In the genomic region with DNA sequence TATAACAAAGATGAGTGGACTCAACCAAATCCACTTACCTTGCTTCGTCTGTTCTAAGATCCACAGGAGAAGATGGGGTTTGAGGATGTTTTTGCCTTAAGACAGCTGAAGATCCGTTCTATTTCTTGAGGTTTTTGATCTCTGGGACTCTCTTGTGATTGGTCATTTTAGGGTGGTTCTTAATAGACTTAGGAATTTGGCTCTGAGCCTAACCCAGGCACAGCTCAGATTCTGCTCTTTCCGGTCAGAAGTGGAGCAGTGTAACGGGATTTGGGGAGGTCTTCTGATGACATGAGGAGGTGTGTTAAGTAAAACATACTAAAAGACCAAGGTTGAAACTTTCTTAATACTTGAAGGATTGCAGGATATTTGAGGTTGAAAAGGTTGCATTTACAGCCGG, we compare ENCODE assay signal across 26 cellular contexts.
DNase-seq lines count a peak whose midpoint lies in the region; ATAC-seq, FAIRE-seq and TF ChIP-seq lines count a peak whose summit lies in the region.
"Had no signal": no experiment of that assay in that cellular context is flagged by ENCODE, and none has a peak within 500 bp of the region (broad histone marks: within the 10 kb centered on the region; RNA-seq: fewer than 3 reads in every experiment).

No MANE protein-coding gene starts in this region.

- no peak for FAIRE-seq in urothelium cell line (lab: Jason Lieb, UNC)
- FAIRE-seq: A204.1, G401.6 had no signal

- H3K27me3 ChIP-seq in GM23248 (replicated peaks; ENCODE audit: insufficient read depth) (no peaks in the 10 kb centered on the region), RWPE2 (ENCODE audit: insufficient read depth, poor library complexity, severe bottlenecking) (no peaks in the 10 kb centered on the region)
- H3K27me3 ChIP-seq: BLaER1, SJSA1 had no signal

- ATAC-seq in RWPE2 (ENCODE audit: low read depth) (peak; percentile 31; the same call in 2 of the 3 replicates), GM19324 (IDR thresholded peaks at IDR 0.05; ENCODE audit: low FRiP score, unreplicated experiment) (no peak), GM19455 (IDR thresholded peaks at IDR 0.05; ENCODE audit: unreplicated experiment) (no peak)
- ATAC-seq: HCT116, PC-3, Right ventricle myocardium inferior had no signal

- H3K4me3 ChIP-seq in GM23248 (no peak overlapping the region), RWPE2 (ENCODE audit: severe bottlenecking) (no peak overlapping the region), fibroblast of mammary gland (ENCODE audit: control insufficient read depth, low read depth, low read length) (no peak overlapping the region)
- H3K4me3 ChIP-seq: BLaER1, SJSA1 had no signal

- no peaks in the 10 kb centered on the region for H3K9me2 ChIP-seq in GM23248 (ENCODE audit: insufficient read depth)

- peak; percentile 44 for DNase-seq in GM23248
- no peak for DNase-seq in RWPE2 (ENCODE audit: low spot score)
- peak; percentile 33 for DNase-seq in fibroblast of mammary gland (ENCODE audit: low read depth)
- DNase-seq in urothelium cell line (ENCODE audit: low spot score), result peak; percentile 17
- no peak for DNase-seq in NCI-H510A (lab: John Stamatoyannopoulos, UW)
- DNase-seq: CD4-positive, CD25-positive, alpha-beta regulatory T cell; DMS153; DND-41; NCI-H1092 treated with DMSO at 0.1 percent for 48 hours; NCI-H1436 treated with DMSO at 0.1 percent for 48 hours; NCI-H187 treated with DMSO at 0.1 percent for 48 hours; NCI-H2107; NCI-H446; NCI-H526; NCI-H82; NK-92 treated with Interleukin-12 subunit alpha and Interleukin-12 subunit beta, amount 100 ng/mL, for 24 hours had no signal

- peaks cover 33% of the 10 kb centered on the region for H3K4me1 ChIP-seq in GM23248 (ENCODE audit: insufficient read depth)
- peaks cover 28% of the 10 kb centered on the region for H3K4me1 ChIP-seq in RWPE2 (ENCODE audit: insufficient read depth, poor library complexity, severe bottlenecking)
- H3K4me1 ChIP-seq: BLaER1, SJSA1 had no signal

- H4K20me1 ChIP-seq in GM23248 (ENCODE audit: insufficient read depth), result no peaks in the 10 kb centered on the region
- H4K20me1 ChIP-seq: BLaER1 had no signal

- H3K27ac ChIP-seq in GM23248 (peak overlapping the region; percentile 45; the same call in 1 of the 2 replicates), RWPE2 (ENCODE audit: poor library complexity, severe bottlenecking) (peak overlapping the region; percentile 82)
- H3K27ac ChIP-seq: BLaER1, KMS-11, SJSA1 had no signal

- no peaks in the 10 kb centered on the region for H3K36me3 ChIP-seq in GM23248 (ENCODE audit: low read depth)
- no peaks in the 10 kb centered on the region for H3K36me3 ChIP-seq in RWPE2 (ENCODE audit: low read depth)
- H3K36me3 ChIP-seq: BLaER1, SJSA1 had no signal

- 57 to 59% methylated on average over 5 of the region's 5 CpGs for WGBS in GM23248 (ENCODE audit: low coverage in 1 of 2, low lambda C conversion rate in 2 of 2, missing lambda C conversion rate in 2 of 2), 2 experiments

- H2AFZ ChIP-seq in GM23248, result no peak overlapping the region

- H3K9ac ChIP-seq in GM23248, result no peak overlapping the region
- H3K9ac ChIP-seq: BLaER1, KMS-11 had no signal

- peak overlapping the region; percentile 53 for H3K4me2 ChIP-seq in GM23248 (ENCODE audit: unreplicated experiment)
- H3K4me2 ChIP-seq: BLaER1, KMS-11 had no signal

- H3K79me2 ChIP-seq in GM23248 (ENCODE audit: insufficient read depth), result no peaks in the 10 kb centered on the region

- peaks cover 21% of the 10 kb centered on the region for H3F3A ChIP-seq in GM23248 (ENCODE audit: insufficient read depth)

- TF ChIP-seq CTCF in RWPE2 (IDR thresholded peaks at IDR 0.05; ENCODE audit: poor library complexity, severe bottlenecking) (no peak), fibroblast of mammary gland (conservative IDR thresholded peaks at IDR 0.05; ENCODE audit: control insufficient read depth, insufficient read depth, low read depth, low read length) (no peak)

- in situ Hi-C loops in GM23248 (cut with MboI), result no loop called here

- H3K9me3 ChIP-seq in GM23248 (ENCODE audit: low read depth), result no peaks in the 10 kb centered on the region
- no peaks in the 10 kb centered on the region for H3K9me3 ChIP-seq in RWPE2 (ENCODE audit: severe bottlenecking)
- H3K9me3 ChIP-seq: BLaER1, SJSA1 had no signal

Comparison
In these comparisons a context has a peak if more than half of its experiments do, and no peak if none do; other contexts are left out.
1. DNase-seq: peak in GM23248 (single experiment), fibroblast of mammary gland (single experiment) and urothelium cell line (single experiment); none in RWPE2 (single experiment) and NCI-H510A (single experiment).